20 cellular contexts compared by ENCODE assay signal in genomic region chr21:30233636-30234035, GRCh38. TPM values are rescaled to one million over a fixed set of nuclear protein-coding genes. Genes with fewer than 3 reads are reported as not detected.
"Had no signal": no experiment of that assay in that cellular context is flagged by ENCODE, and none has a peak within 500 bp of the region (broad histone marks: within the 10 kb centered on the region; RNA-seq: fewer than 3 reads in every experiment).

No MANE protein-coding gene starts in this region.

- DNase-seq: activated CD4-positive, alpha-beta T cell treated with anti-CD3 and anti-CD28 coated beads, Interleukin-2, amount 50 U/mL, for 1 hour; activated CD4-positive, CD25-positive, alpha-beta regulatory T cell; amniotic stem cell; body of pancreas; effector memory CD8-positive, alpha-beta T cell; foreskin keratinocyte; head of caudate nucleus; pancreas; stimulated activated CD4-positive, alpha-beta T cell treated with anti-CD3 and anti-CD28 coated beads, Interleukin-4, amount 100 ng/mL, for 4 hours; stomach; T-helper 17 cell; thyroid gland had no signal

- H3K27me3 Mint-ChIP-seq: central memory CD8-positive, alpha-beta T cell; effector memory CD8-positive, alpha-beta T cell; memory B cell; T-helper 17 cell had no signal

- H3K27ac Mint-ChIP-seq: activated naive CD4-positive, alpha-beta T cell treated with anti-CD3 and anti-CD28 coated beads, Interleukin-2, amount 50 U/mL, for 24 hours; effector memory CD8-positive, alpha-beta T cell; memory B cell; T-helper 17 cell had no signal

- H3K27me3 ChIP-seq: body of pancreas, foreskin keratinocyte, pancreas, stomach, thyroid gland had no signal

- H3K36me3 ChIP-seq: pancreas, stomach, thyroid gland had no signal

- H3K4me1 Mint-ChIP-seq: activated naive CD4-positive, alpha-beta T cell treated with anti-CD3 and anti-CD28 coated beads, Interleukin-2, amount 50 U/mL, for 24 hours; central memory CD8-positive, alpha-beta T cell; memory B cell; T-helper 17 cell had no signal

- H3K4me3 ChIP-seq: body of pancreas, pancreas, stomach, thyroid gland had no signal

- H3K27ac ChIP-seq: body of pancreas, pancreas, stomach, thyroid gland had no signal

- H3K36me3 Mint-ChIP-seq: activated naive CD4-positive, alpha-beta T cell treated with anti-CD3 and anti-CD28 coated beads, Interleukin-2, amount 50 U/mL, for 24 hours; memory B cell had no signal

- H3K9me3 Mint-ChIP-seq: activated naive CD4-positive, alpha-beta T cell treated with anti-CD3 and anti-CD28 coated beads, Interleukin-2, amount 50 U/mL, for 24 hours had no signal

- ATAC-seq: body of pancreas; effector memory CD8-positive, alpha-beta T cell; pancreas; T-helper 17 cell had no signal

- FAIRE-seq: pancreas, TTC549 had no signal

- H3K4me1 ChIP-seq: body of pancreas, pancreas, stomach, thyroid gland had no signal

- H3K4me3 Mint-ChIP-seq: activated naive CD4-positive, alpha-beta T cell treated with anti-CD3 and anti-CD28 coated beads, Interleukin-2, amount 50 U/mL, for 24 hours; central memory CD8-positive, alpha-beta T cell; effector memory CD8-positive, alpha-beta T cell; memory B cell; neural crest cell; T-helper 17 cell had no signal

- H3K9me3 ChIP-seq: body of pancreas, pancreas, stomach, thyroid gland had no signal

RNA-seq across cellular contexts. Expression of gene CLDN8, which starts 17.7 kb away (rescaled TPM):
- total RNA-seq: epithelial cell of proximal tubule, foreskin keratinocyte, neural crest cell, renal cortical epithelial cell, skeletal muscle tissue, T-helper 17 cell had no signal
- polyA plus RNA-seq: foreskin keratinocyte had no signal

RNA-seq across cellular contexts. Expression of gene KRTAP24-1, which starts 49.1 kb away (rescaled TPM):
- total RNA-seq: body of pancreas, epithelial cell of proximal tubule, foreskin keratinocyte, neural crest cell, pancreas, renal cortical epithelial cell, skeletal muscle tissue, stomach, T-helper 17 cell, thyroid gland had no signal
- polyA plus RNA-seq: foreskin keratinocyte, pancreas, stomach had no signal

RNA-seq across cellular contexts. Expression of gene KRTAP25-1, which starts 55.7 kb away (rescaled TPM):
- total RNA-seq: body of pancreas, epithelial cell of proximal tubule, foreskin keratinocyte, neural crest cell, pancreas, renal cortical epithelial cell, skeletal muscle tissue, stomach, T-helper 17 cell, thyroid gland had no signal
- polyA plus RNA-seq: foreskin keratinocyte, pancreas, stomach had no signal
